Comparison of ENCODE assay signal across 8 cellular contexts in genomic region chr3:186254676-186255665, GRCh38.
DNase-seq lines count a peak whose midpoint lies in the region; ATAC-seq and TF ChIP-seq lines count a peak whose summit lies in the region.

No MANE protein-coding gene starts in this region.

- H3K9me3 Mint-ChIP-seq in activated naive CD8-positive, alpha-beta T cell (ENCODE audit: low read depth): no peaks in the 10 kb centered on the region
- H3K9me3 Mint-ChIP-seq in stimulated activated naive B cell treated with anti-CD40 and anti-IgM and Interleukin-4, amounts not matched to agents 10 μg/mL and 1 μg/mL and 100 μg/mL, for 72 hours: no peaks in the 10 kb centered on the region
- no peaks in the 10 kb centered on the region for H3K9me3 Mint-ChIP-seq in WTC11
- H3K9me3 Mint-ChIP-seq in MCF 10A (ENCODE audit: unreplicated experiment): no peaks in the 10 kb centered on the region

- H3K4me1 Mint-ChIP-seq in activated naive CD8-positive, alpha-beta T cell (ENCODE audit: low read depth): peaks cover 25% of the 10 kb centered on the region
- peaks cover 55 to 66% of the 10 kb centered on the region in 2 donors for H3K4me1 Mint-ChIP-seq in stimulated activated naive B cell treated with anti-CD40 and anti-IgM and Interleukin-4, amounts not matched to agents 10 μg/mL and 1 μg/mL and 100 μg/mL, for 72 hours
- H3K4me1 Mint-ChIP-seq in WTC11 (peaks cover 22% of the 10 kb centered on the region), MCF 10A (ENCODE audit: insufficient read depth, unreplicated experiment) (peaks cover 14% of the 10 kb centered on the region)

- CTCF ChIA-PET in WTC11 (lab: Charles Lee) (interaction anchor here (0.5 to 4.2 kb wide), 16 partner anchors 8 to 351 kb away, joined by 3 to 20 read pairs (median 4); no protein-coding TSS in a partner anchor), MCF 10A (lab: Yijun Ruan, JAX) (interaction anchor here (1.1 to 5.7 kb wide), 3 partner anchors 29 to 286 kb away, joined by 3 to 107 read pairs (median 3); no protein-coding TSS in a partner anchor)

- H3K4me3 Mint-ChIP-seq in activated naive CD8-positive, alpha-beta T cell: peak overlapping the region; percentile 8
- peak overlapping the region; percentile 52 to 65 for H3K4me3 Mint-ChIP-seq in stimulated activated naive B cell treated with anti-CD40 and anti-IgM and Interleukin-4, amounts not matched to agents 10 μg/mL and 1 μg/mL and 100 μg/mL, for 72 hours
- H3K4me3 Mint-ChIP-seq in WTC11 (no peak overlapping the region), MCF 10A (ENCODE audit: unreplicated experiment) (no peak overlapping the region)

- H3K27ac Mint-ChIP-seq in activated naive CD8-positive, alpha-beta T cell: peak overlapping the region; percentile 51
- peak overlapping the region; percentile 73 for H3K27ac Mint-ChIP-seq in stimulated activated naive B cell treated with anti-CD40 and anti-IgM and Interleukin-4, amounts not matched to agents 10 μg/mL and 1 μg/mL and 100 μg/mL, for 72 hours
- H3K27ac Mint-ChIP-seq in WTC11: no peak overlapping the region
- no peak overlapping the region for H3K27ac Mint-ChIP-seq in MCF 10A (ENCODE audit: low read depth, unreplicated experiment)

- DNase-seq in Daoy (ENCODE audit: low read depth) (peak; percentile 48), WTC11 (ENCODE audit: low spot score) (no peak), MCF 10A (ENCODE audit: unreplicated experiment) (no peak), T1000 (lab: John Stamatoyannopoulos, UW) (no peak)
- peak; percentile 76 for DNase-seq in stimulated activated naive B cell treated with anti-CD40 and anti-IgM and Interleukin-4, amounts not matched to agents 10 μg/mL and 1 μg/mL and 100 μg/mL, for 72 hours

- BruUV-seq in MCF 10A (replicated peaks; lab: Mats Ljungman, UMichigan): no TSS peak

- no peak for TF ChIP-seq CTCF in WTC11 (IDR thresholded peaks at IDR 0.05)
- TF ChIP-seq CTCF in MCF 10A (IDR thresholded peaks at IDR 0.05; ENCODE audit: unreplicated experiment): no peak

- no peaks in the 10 kb centered on the region for H3K27me3 Mint-ChIP-seq in activated naive CD8-positive, alpha-beta T cell
- peaks cover 7 to 8% of the 10 kb centered on the region in 2 donors for H3K27me3 Mint-ChIP-seq in stimulated activated naive B cell treated with anti-CD40 and anti-IgM and Interleukin-4, amounts not matched to agents 10 μg/mL and 1 μg/mL and 100 μg/mL, for 72 hours
- H3K27me3 Mint-ChIP-seq in WTC11 (ENCODE audit: low read depth) (no peaks in the 10 kb centered on the region; the same call in 1 of the 2 replicates), MCF 10A (ENCODE audit: insufficient read depth, unreplicated experiment) (peaks cover 22% of the 10 kb centered on the region)

- POLR2A ChIA-PET in WTC11 (lab: Charles Lee): no interaction called here
- POLR2A ChIA-PET in MCF 10A (lab: Yijun Ruan, JAX): interaction anchor here (1.2 kb wide), 1 partner anchor 285 kb away, joined by 5 read pairs; no protein-coding TSS in a partner anchor

- intact Hi-C loops in MCF 10A (cut with micrococcal nuclease): loop anchor here (5.0 kb wide), 1 partner anchor 1457 kb away; no protein-coding TSS in a partner anchor

- ATAC-seq in GM19468 (IDR thresholded peaks at IDR 0.05; ENCODE audit: extremely low read depth, unreplicated experiment) (peak; percentile 37), HG03520 (IDR thresholded peaks at IDR 0.05; ENCODE audit: unreplicated experiment) (peak; percentile 62), WTC11 (no peak)
- peak; percentile 74 to 75 for ATAC-seq in stimulated activated naive B cell treated with anti-CD40 and anti-IgM and Interleukin-4, amounts not matched to agents 10 μg/mL and 1 μg/mL and 100 μg/mL, for 72 hours (replicated peaks)

- H3K36me3 Mint-ChIP-seq in activated naive CD8-positive, alpha-beta T cell: peaks cover under 1% of the 10 kb centered on the region
- no peaks in the 10 kb centered on the region for H3K36me3 Mint-ChIP-seq in stimulated activated naive B cell treated with anti-CD40 and anti-IgM and Interleukin-4, amounts not matched to agents 10 μg/mL and 1 μg/mL and 100 μg/mL, for 72 hours
- H3K36me3 Mint-ChIP-seq in WTC11: no peaks in the 10 kb centered on the region
- peaks cover 2% of the 10 kb centered on the region for H3K36me3 Mint-ChIP-seq in MCF 10A (ENCODE audit: insufficient read depth, unreplicated experiment)

TF ChIP-seq in WTC11, 78 proteins besides CTCF, POLR2A, EP300 and RAD21:
- TF ChIP-seq MXD4 (CRISPR knock-in tag; IDR thresholded peaks at IDR 0.05; ENCODE audit: borderline replicate concordance) (no peak), CREB1 (CRISPR knock-in tag; IDR thresholded peaks at IDR 0.05) (no peak), FOXK1 (CRISPR knock-in tag; IDR thresholded peaks at IDR 0.05) (no peak), HMGA2 (CRISPR knock-in tag; IDR thresholded peaks at IDR 0.05) (no peak), FOXP1 (CRISPR knock-in tag; IDR thresholded peaks at IDR 0.05; ENCODE audit: borderline replicate concordance) (no peak), GRHL2 (CRISPR knock-in tag; IDR thresholded peaks at IDR 0.05; ENCODE audit: insufficient replicate concordance, severe bottlenecking) (no peak), CREM (CRISPR knock-in tag; IDR thresholded peaks at IDR 0.05) (no peak), ZNF317 (CRISPR knock-in tag; IDR thresholded peaks at IDR 0.05; ENCODE audit: borderline replicate concordance, low read depth) (no peak), ZNF396 (CRISPR knock-in tag; IDR thresholded peaks at IDR 0.05; ENCODE audit: borderline replicate concordance) (no peak), TEAD1 (CRISPR knock-in tag; IDR thresholded peaks at IDR 0.05) (no peak), NR1H2 (CRISPR knock-in tag; IDR thresholded peaks at IDR 0.05) (no peak), EMX1 (CRISPR knock-in tag; IDR thresholded peaks at IDR 0.05) (no peak), USF2 (CRISPR knock-in tag; IDR thresholded peaks at IDR 0.05) (no peak)
- TF ChIP-seq, protein P1, sequence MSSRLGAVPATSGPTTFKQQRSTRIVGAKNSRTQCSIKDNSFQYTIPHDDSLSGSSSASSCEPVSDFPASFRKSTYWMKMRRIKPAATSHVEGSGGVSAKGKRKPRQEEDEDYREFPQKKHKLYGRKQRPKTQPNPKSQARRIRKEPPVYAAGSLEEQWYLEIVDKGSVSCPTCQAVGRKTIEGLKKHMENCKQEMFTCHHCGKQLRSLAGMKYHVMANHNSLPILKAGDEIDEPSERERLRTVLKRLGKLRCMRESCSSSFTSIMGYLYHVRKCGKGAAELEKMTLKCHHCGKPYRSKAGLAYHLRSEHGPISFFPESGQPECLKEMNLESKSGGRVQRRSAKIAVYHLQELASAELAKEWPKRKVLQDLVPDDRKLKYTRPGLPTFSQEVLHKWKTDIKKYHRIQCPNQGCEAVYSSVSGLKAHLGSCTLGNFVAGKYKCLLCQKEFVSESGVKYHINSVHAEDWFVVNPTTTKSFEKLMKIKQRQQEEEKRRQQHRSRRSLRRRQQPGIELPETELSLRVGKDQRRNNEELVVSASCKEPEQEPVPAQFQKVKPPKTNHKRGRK (CRISPR knock-in tag; IDR thresholded peaks at IDR 0.05; ENCODE audit: borderline replicate concordance): no peak
- TF ChIP-seq, protein P2, sequence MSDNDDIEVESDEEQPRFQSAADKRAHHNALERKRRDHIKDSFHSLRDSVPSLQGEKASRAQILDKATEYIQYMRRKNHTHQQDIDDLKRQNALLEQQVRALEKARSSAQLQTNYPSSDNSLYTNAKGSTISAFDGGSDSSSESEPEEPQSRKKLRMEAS (CRISPR knock-in tag; IDR thresholded peaks at IDR 0.05): no peak

Comparison
In these comparisons a context has a peak if more than half of its experiments do, and no peak if none do; other contexts are left out.
1. DNase-seq: peak in Daoy (single experiment) and stimulated activated naive B cell treated with anti-CD40 and anti-IgM and Interleukin-4, amounts not matched to agents 10 μg/mL and 1 μg/mL and 100 μg/mL, for 72 hours (single experiment); none in WTC11 (single experiment), MCF 10A (single experiment) and T1000 (single experiment).
2. H3K27ac Mint-ChIP-seq: peak in activated naive CD8-positive, alpha-beta T cell (single experiment) and stimulated activated naive B cell treated with anti-CD40 and anti-IgM and Interleukin-4, amounts not matched to agents 10 μg/mL and 1 μg/mL and 100 μg/mL, for 72 hours (single experiment); none in WTC11 (single experiment) and MCF 10A (single experiment).
3. H3K4me3 Mint-ChIP-seq: peak in activated naive CD8-positive, alpha-beta T cell (single experiment) and stimulated activated naive B cell treated with anti-CD40 and anti-IgM and Interleukin-4, amounts not matched to agents 10 μg/mL and 1 μg/mL and 100 μg/mL, for 72 hours (2 of 2); none in WTC11 (single experiment) and MCF 10A (single experiment).